Comparison of ENCODE assay signal across 8 cellular contexts in genomic region chr6:27823714-27824247, GRCh38.
A peak's percentile ranks its signal among the peaks of the same experiment; 100 is the strongest.
DNase-seq lines count a peak whose midpoint lies in the region; ATAC-seq, FAIRE-seq and TF ChIP-seq lines count a peak whose summit lies in the region.
"Not testable (repeated sequence)": the region's sequence is repeated elsewhere in the genome, so short reads cannot be mapped to it uniquely, and the experiment has no call there.

No MANE protein-coding gene starts in this region.

- intact Hi-C loops in endothelial cell of umbilical vein (cut with micrococcal nuclease): loop anchor here (1.0 to 2.0 kb wide), 2 partner anchors 8 to 13 kb away; a partner anchor contains a TSS

- not testable (repeated sequence) for H3K27me3 ChIP-seq in DOHH2 (ENCODE audit: control insufficient read depth, low read length); GM23248 (replicated peaks; ENCODE audit: insufficient read depth); HUES64 (ENCODE audit: insufficient read depth, low read length); OCI-LY3 (ENCODE audit: low read depth, low read length); endothelial cell of umbilical vein (ENCODE audit: control insufficient read depth in 2 of 2, insufficient read depth in 2 of 2, low read length in 2 of 2)

- H3K4me3 ChIP-seq in DOHH2 (ENCODE audit: low read length) (peak overlapping the region; percentile 64), GM23248 (peak overlapping the region; percentile 68), HUES64 (ENCODE audit: low read length) (peak overlapping the region; percentile 54), OCI-LY3 (ENCODE audit: low read length) (peak overlapping the region; percentile 54), endothelial cell of umbilical vein (replicated peaks in 1 of 3; ENCODE audit: insufficient read depth in 1 of 3, low read depth in 1 of 3, low read length in 3 of 3) (peak overlapping the region in 2 of 3 experiments; percentile 36 to 48)

- peak; percentile 94 for FAIRE-seq in endothelial cell of umbilical vein (lab: Jason Lieb, UNC)

- H3K4me2 ChIP-seq in DOHH2 (ENCODE audit: low read length) (peak overlapping the region; percentile 85), GM23248 (ENCODE audit: unreplicated experiment) (peak overlapping the region; percentile 85), OCI-LY3 (ENCODE audit: low read length) (peak overlapping the region; percentile 69), endothelial cell of umbilical vein (ENCODE audit: insufficient read depth, low read length) (peak overlapping the region; percentile 62)

- H2AFZ ChIP-seq in GM23248 (peak overlapping the region; percentile 98), endothelial cell of umbilical vein (ENCODE audit: low read depth, low read length) (peak overlapping the region; percentile 59)
- not testable (repeated sequence) for H2AFZ ChIP-seq in OCI-LY3 (ENCODE audit: low read depth, low read length)

- H3K4me1 ChIP-seq in DOHH2 (ENCODE audit: control insufficient read depth, low read length) (peaks cover 48% of the 10 kb centered on the region), OCI-LY3 (ENCODE audit: low read length) (peaks cover 15% of the 10 kb centered on the region; the same call in 1 of the 2 replicates)
- H3K4me1 ChIP-seq in GM23248 (ENCODE audit: insufficient read depth); HUES64 (ENCODE audit: insufficient read depth, low read length); endothelial cell of umbilical vein (ENCODE audit: control insufficient read depth, extremely low read depth, insufficient read depth, low read length): not testable (repeated sequence)

- H3K9me3 ChIP-seq in DOHH2 (ENCODE audit: control insufficient read depth, insufficient read depth, low read length); GM23248 (ENCODE audit: low read depth); HUES64 (ENCODE audit: insufficient read depth, low read depth, low read length); OCI-LY3 (ENCODE audit: insufficient read depth, low read length); endothelial cell of umbilical vein (replicated peaks; ENCODE audit: control insufficient read depth, insufficient read depth, low read length): not testable (repeated sequence)

- peak overlapping the region; percentile 96 for H3K27ac ChIP-seq in DOHH2 (ENCODE audit: low read depth, low read length)
- H3K27ac ChIP-seq in GM23248: peak overlapping the region; percentile 57
- H3K27ac ChIP-seq in HUES64 (ENCODE audit: low read depth, low read length): peak overlapping the region; percentile 87
- H3K27ac ChIP-seq in OCI-LY3 (ENCODE audit: low read length): peak overlapping the region; percentile 100
- peak overlapping the region; percentile 74 for H3K27ac ChIP-seq in endothelial cell of umbilical vein (ENCODE audit: insufficient read depth, low read depth, low read length)

- TF ChIP-seq POLR2A in endothelial cell of umbilical vein (IDR thresholded peaks at IDR 0.05; ENCODE audit: low read depth, low read length): not testable (repeated sequence)

- in situ Hi-C loops in GM23248 (cut with MboI): not testable (repeated sequence)

- H3K9me2 ChIP-seq in DOHH2 (replicated peaks; ENCODE audit: control insufficient read depth, low read length); GM23248 (ENCODE audit: insufficient read depth): not testable (repeated sequence)

- not testable (repeated sequence) for BruUV-seq in endothelial cell of umbilical vein (replicated peaks; lab: Mats Ljungman, UMichigan)

- not testable (repeated sequence) for TF ChIP-seq CTCF in DOHH2 (IDR thresholded peaks at IDR 0.05; ENCODE audit: low read depth, low read length, poor library complexity, severe bottlenecking); OCI-LY3 (IDR thresholded peaks at IDR 0.05; ENCODE audit: low read depth, low read length); endothelial cell of umbilical vein (IDR thresholded peaks at IDR 0.05; ENCODE audit: extremely low read depth in 1 of 2, insufficient read depth in 1 of 2, low read depth in 1 of 2, low read length in 2 of 2)

- H3K9ac ChIP-seq in GM23248 (peak overlapping the region; percentile 72), HUES64 (ENCODE audit: low read depth, low read length) (peak overlapping the region; percentile 92), OCI-LY3 (ENCODE audit: low read length) (peak overlapping the region; percentile 66), endothelial cell of umbilical vein (replicated peaks; ENCODE audit: extremely low read depth, insufficient read depth, low read length) (peak overlapping the region; percentile 60)

- not testable (repeated sequence) for H3K9me1 ChIP-seq in endothelial cell of umbilical vein (replicated peaks; ENCODE audit: control insufficient read depth, extremely low read depth, insufficient read depth, low read length)

- WGBS in GM23248 (ENCODE audit: low coverage in 1 of 2, low lambda C conversion rate in 2 of 2, missing lambda C conversion rate in 2 of 2), 2 experiments: 6 to 7% methylated on average over 21 to 24 of the region's 36 CpGs
- WGBS in HUES64: 1% methylated on average over 21 of the region's 36 CpGs

- POLR2A ChIA-PET in endothelial cell of umbilical vein (lab: Charles Lee): interaction anchor here (0.9 to 3.0 kb wide), 9 partner anchors 13 to 70 kb away, joined by 5 to 31 read pairs (median 10); a partner anchor contains a TSS

- CTCF ChIA-PET in endothelial cell of umbilical vein (lab: Charles Lee): interaction anchor here (1.1 to 8.8 kb wide), 5 partner anchors 14 to 71 kb away, joined by 4 to 117 read pairs (median 8); a partner anchor contains a TSS

- H3K36me3 ChIP-seq in DOHH2 (ENCODE audit: control insufficient read depth, low read length); GM23248 (ENCODE audit: low read depth); HUES64 (ENCODE audit: insufficient read depth, low read length); OCI-LY3 (replicated peaks; ENCODE audit: low read depth, low read length); endothelial cell of umbilical vein (ENCODE audit: control insufficient read depth in 2 of 2, extremely low read depth in 1 of 2, insufficient read depth in 2 of 2, low read length in 2 of 2): not testable (repeated sequence)

- not testable (repeated sequence) for H4K20me1 ChIP-seq in DOHH2 (ENCODE audit: control insufficient read depth, insufficient read depth, low read depth, low read length); GM23248 (ENCODE audit: insufficient read depth); OCI-LY3 (ENCODE audit: insufficient read depth, low read length); endothelial cell of umbilical vein (replicated peaks; ENCODE audit: control insufficient read depth, extremely low read depth, insufficient read depth, low read length)

- dilution Hi-C loops in endothelial cell of umbilical vein (cut with MboI; ENCODE audit: extremely low pct_ligation_motif_present, low sequenced_read_pairs): loop anchor here (5.0 kb wide), 2 partner anchors 44 to 69 kb away; a partner anchor contains a TSS

- not testable (repeated sequence) for H3K79me2 ChIP-seq in DOHH2 (ENCODE audit: control insufficient read depth, low read length); GM23248 (ENCODE audit: insufficient read depth); OCI-LY3 (ENCODE audit: low read length); endothelial cell of umbilical vein (ENCODE audit: control insufficient read depth, insufficient read depth, low read length)

- H3F3A ChIP-seq in DOHH2 (ENCODE audit: control insufficient read depth, insufficient read depth) (peaks cover 22% of the 10 kb centered on the region), GM23248 (ENCODE audit: insufficient read depth) (peaks cover 19% of the 10 kb centered on the region)

- peak; percentile 47 for DNase-seq in GM23248
- peak; percentile 34 for DNase-seq in activated T-cell treated with anti-CD3 and anti-CD28 coated beads for 4 hours
- DNase-seq in endothelial cell of umbilical vein (ENCODE audit: low read depth, low spot score): peak; percentile 58
- peak; percentile 70 for DNase-seq in mucosa of gallbladder (ENCODE audit: low spot score)
- peak; percentile 74 for DNase-seq in stimulated activated naive CD8-positive, alpha-beta T cell treated with anti-CD3 and anti-CD28 coated beads, Interleukin-15, Interleukin-2, amounts not matched to agents 100 U/mL and 50 U/mL, for 24 hours

- peak; percentile 89 for ATAC-seq in stimulated activated naive CD8-positive, alpha-beta T cell treated with anti-CD3 and anti-CD28 coated beads, Interleukin-15, Interleukin-2, amounts not matched to agents 100 U/mL and 50 U/mL, for 24 hours

Comparison
In these comparisons a context has a peak if more than half of its experiments do, and no peak if none do; other contexts are left out.
1. Peak in every context shown above with its lines: DNase-seq, ATAC-seq, H3K4me3 ChIP-seq and H3K27ac ChIP-seq.